In genomic region chr7:104328970-104329825, GRCh38 we compare ENCODE assay signal across 10 cellular contexts. TPM values are rescaled to one million over a fixed set of nuclear protein-coding genes. Genes with fewer than 3 reads are reported as not detected.
DNase-seq lines count a peak whose midpoint lies in the region; FAIRE-seq and TF ChIP-seq lines count a peak whose summit lies in the region.
"Had no signal": no experiment of that assay in that cellular context is flagged by ENCODE, and none has a peak within 500 bp of the region (broad histone marks: within the 10 kb centered on the region; RNA-seq: fewer than 3 reads in every experiment).

No MANE protein-coding gene starts in this region.

- TF ChIP-seq CTCF in esophagus muscularis mucosa (IDR thresholded peaks at IDR 0.05) = no peak
- TF ChIP-seq CTCF in retinal pigment epithelial cell (conservative IDR thresholded peaks at IDR 0.05; ENCODE audit: low read depth, low read length) = no peak
- no peak for TF ChIP-seq CTCF in tibial nerve (IDR thresholded peaks at IDR 0.05)

- DNase-seq in NCI-H2171 treated with DMSO at 0.1 percent for 48 hours (lab: John Stamatoyannopoulos, UW) = peak; percentile 49
- no peak for DNase-seq in esophagus muscularis mucosa (ENCODE audit: extremely low spot score)
- no peak for DNase-seq in retinal pigment epithelial cell (ENCODE audit: low read depth)
- DNase-seq in NCI-H187 treated with DMSO at 0.1 percent for 48 hours (lab: John Stamatoyannopoulos, UW) = no peak
- no peak for DNase-seq in tibial nerve (ENCODE audit: low spot score in 2 of 2)
- DNase-seq in GM19239 (ENCODE audit: insufficient read length, low spot score) = no peak
- DNase-seq: NCI-H446 had no signal

- TF ChIP-seq EP300 in esophagus muscularis mucosa (IDR thresholded peaks at IDR 0.05) (no peak), tibial nerve (IDR thresholded peaks at IDR 0.05) (no peak)

- no peaks in the 10 kb centered on the region for H3K9me3 ChIP-seq in ES-I3 (ENCODE audit: control insufficient read depth, insufficient read depth, low read length)
- no peaks in the 10 kb centered on the region for H3K9me3 ChIP-seq in esophagus muscularis mucosa
- no peaks in the 10 kb centered on the region for H3K9me3 ChIP-seq in tibial nerve

- H3K4me3 ChIP-seq in esophagus muscularis mucosa (peak overlapping the region; percentile 29 to 38 (median 35)), retinal pigment epithelial cell (ENCODE audit: low read length) (peak overlapping the region; percentile 44), tibial nerve (peak overlapping the region in 1 of 4 donors; percentile 34)

- H3K27ac ChIP-seq in esophagus muscularis mucosa (replicated peaks in 1 of 4) = no peak overlapping the region
- no peak overlapping the region for H3K27ac ChIP-seq in tibial nerve

- WGBS in esophagus muscularis mucosa = 2% methylated on average over 50 of the region's 59 CpGs
- WGBS in tibial nerve, 2 donors = 2% methylated on average over 32 to 55 of the region's 59 CpGs

- H3K4me1 ChIP-seq in ES-I3 (ENCODE audit: insufficient read depth, low read length) (no peaks in the 10 kb centered on the region), esophagus muscularis mucosa (peaks cover 13 to 19% (median 18%) of the 10 kb centered on the region in 4 donors), tibial nerve (peaks cover 0 to 22% (median 0%) of the 10 kb centered on the region in 4 donors)

- H3K36me3 ChIP-seq in ES-I3 (ENCODE audit: insufficient read depth, low read length) (no peaks in the 10 kb centered on the region), esophagus muscularis mucosa (no peaks in the 10 kb centered on the region), tibial nerve (no peaks in the 10 kb centered on the region)

- no peak for TF ChIP-seq POLR2A in esophagus muscularis mucosa (IDR thresholded peaks at IDR 0.05; ENCODE audit: low read depth)
- no peak for TF ChIP-seq POLR2A in tibial nerve (IDR thresholded peaks at IDR 0.05)

- H3K9ac ChIP-seq in ES-I3 (ENCODE audit: low read depth, low read length) = peak overlapping the region; percentile 57; the same call in 1 of the 2 replicates

- intact Hi-C loops in esophagus muscularis mucosa (cut with DNase I) = no loop called here

- no peak for FAIRE-seq in GM19239 (lab: Jason Lieb, UNC)

- H3K27me3 ChIP-seq in esophagus muscularis mucosa (peaks cover 0 to 66% (median 20%) of the 10 kb centered on the region in 4 donors), tibial nerve (peaks cover 0 to 54% of the 10 kb centered on the region in 2 donors)

RNA-seq across cellular contexts. Expression of gene LHFPL3, which starts 0.8 kb away (rescaled TPM):
- not detected for total RNA-seq in esophagus muscularis mucosa
- not detected for total RNA-seq in tibial nerve
- total RNA-seq: activated CD8-positive, alpha-beta memory T cell treated with anti-CD3 and anti-CD28 coated beads for 36 hours; mononuclear cell had no signal
